17 cellular contexts compared by ENCODE assay signal in genomic region chr20:32544893-32545840, GRCh38. TPM values are rescaled to one million over a fixed set of nuclear protein-coding genes. Genes with fewer than 3 reads are reported as not detected.
DNase-seq lines count a peak whose midpoint lies in the region; ATAC-seq and TF ChIP-seq lines count a peak whose summit lies in the region.
"Had no signal": no experiment of that assay in that cellular context is flagged by ENCODE, and none has a peak within 500 bp of the region (broad histone marks: within the 10 kb centered on the region; RNA-seq: fewer than 3 reads in every experiment).

No MANE protein-coding gene starts in this region.

- H3K4me1 Mint-ChIP-seq in activated T-cell treated with anti-CD3 and anti-CD28 coated beads, Interleukin-2, amount 50 U/mL, for 24 hours (ENCODE audit: low read depth) = peaks cover 79% of the 10 kb centered on the region
- peaks cover 69% of the 10 kb centered on the region for H3K4me1 Mint-ChIP-seq in central memory CD8-positive, alpha-beta T cell
- H3K4me1 Mint-ChIP-seq in neural progenitor cell = peaks cover 40% of the 10 kb centered on the region

- H3K36me3 Mint-ChIP-seq in activated T-cell treated with anti-CD3 and anti-CD28 coated beads, Interleukin-2, amount 50 U/mL, for 24 hours (ENCODE audit: low read depth) = peaks cover 2% of the 10 kb centered on the region
- H3K36me3 Mint-ChIP-seq in central memory CD8-positive, alpha-beta T cell (ENCODE audit: insufficient read depth) = peaks cover 5% of the 10 kb centered on the region
- no peaks in the 10 kb centered on the region for H3K36me3 Mint-ChIP-seq in neural progenitor cell

- H3K4me1 ChIP-seq in neural progenitor cell (peaks cover 25% of the 10 kb centered on the region), suprapubic skin (peaks cover 1% of the 10 kb centered on the region)

- DNase-seq in activated T-cell treated with anti-CD3 and anti-CD28 coated beads, Interleukin-2, amount 50 U/mL, for 24 hours = no peak
- no peak for DNase-seq in activated T-cell treated with anti-CD3 and anti-CD28 coated beads for 4 hours
- DNase-seq in M059J (ENCODE audit: low read depth) = peak; percentile 67
- DNase-seq in central memory CD8-positive, alpha-beta T cell (ENCODE audit: low spot score in 2 of 2) = no peak
- DNase-seq in neural progenitor cell (ENCODE audit: low spot score) = no peak
- DNase-seq in NCI-H1105 treated with DMSO at 0.1 percent for 48 hours (lab: John Stamatoyannopoulos, UW) = no peak
- no peak for DNase-seq in suprapubic skin (ENCODE audit: low spot score in 2 of 2)
- DNase-seq: activated CD4-positive, alpha-beta T cell treated with anti-CD3 and anti-CD28 coated beads for 4 hours; activated effector memory CD4-positive, alpha-beta T cell treated with Interleukin-2 at 50 U/mL for 16 hours; Caco-2; heart right ventricle; left colon; NCI-H1048; SHP77; testis had no signal

- no peak for ATAC-seq in central memory CD8-positive, alpha-beta T cell (replicated peaks; ENCODE audit: extremely low read depth, poor library complexity, severe bottlenecking)
- ATAC-seq in GM21723 (IDR thresholded peaks at IDR 0.05; ENCODE audit: unreplicated experiment) = no peak
- ATAC-seq: heart right ventricle, left colon had no signal

- H3K9me3 ChIP-seq in neural progenitor cell (ENCODE audit: low read depth) (no peaks in the 10 kb centered on the region), suprapubic skin (peaks cover 4% of the 10 kb centered on the region)
- H3K9me3 ChIP-seq: Caco-2, testis had no signal

- no peaks in the 10 kb centered on the region for H3K79me2 ChIP-seq in neural progenitor cell (ENCODE audit: low read depth)

- H4K20me1 ChIP-seq in neural progenitor cell (ENCODE audit: low read depth) = peaks cover 9% of the 10 kb centered on the region

- no peak overlapping the region for H3K4me3 ChIP-seq in neural progenitor cell
- no peak overlapping the region for H3K4me3 ChIP-seq in suprapubic skin
- H3K4me3 ChIP-seq: heart right ventricle, testis had no signal

- no peak for TF ChIP-seq POLR2A in suprapubic skin (IDR thresholded peaks at IDR 0.05)

- no peak overlapping the region for H2AFZ ChIP-seq in neural progenitor cell (replicated peaks)

- TF ChIP-seq CTCF in neural progenitor cell (IDR thresholded peaks at IDR 0.05) (no peak), suprapubic skin (IDR thresholded peaks at IDR 0.05) (no peak)

- H3K9ac ChIP-seq in neural progenitor cell = no peak overlapping the region

- H3K4me2 ChIP-seq in neural progenitor cell = no peak overlapping the region

- no peak for TF ChIP-seq EP300 in suprapubic skin (IDR thresholded peaks at IDR 0.05)

- H3F3A ChIP-seq in neural progenitor cell (ENCODE audit: low read depth) = peaks cover under 1% of the 10 kb centered on the region

- H3K27ac ChIP-seq in neural progenitor cell = no peak overlapping the region
- no peak overlapping the region for H3K27ac ChIP-seq in suprapubic skin
- H3K27ac ChIP-seq: heart right ventricle, testis had no signal

- 76% methylated on average over 13 of the region's 13 CpGs for WGBS in suprapubic skin

- peak overlapping the region; percentile 82 for H3K27ac Mint-ChIP-seq in activated T-cell treated with anti-CD3 and anti-CD28 coated beads, Interleukin-2, amount 50 U/mL, for 24 hours
- peak overlapping the region; percentile 92 for H3K27ac Mint-ChIP-seq in central memory CD8-positive, alpha-beta T cell (ENCODE audit: low read depth)
- H3K27ac Mint-ChIP-seq in neural progenitor cell = peak overlapping the region; percentile 46
- H3K27ac Mint-ChIP-seq: T-helper 2 cell treated with Interferon-gamma antibody and Interleukin-4, amounts not matched to agents 5 μg/mL and 100 μg/mL, for 36 hours had no signal

- H3K36me3 ChIP-seq in neural progenitor cell (no peaks in the 10 kb centered on the region), suprapubic skin (no peaks in the 10 kb centered on the region)
- H3K36me3 ChIP-seq: heart right ventricle had no signal

- no peak overlapping the region for H3K4me3 Mint-ChIP-seq in activated T-cell treated with anti-CD3 and anti-CD28 coated beads, Interleukin-2, amount 50 U/mL, for 24 hours
- H3K4me3 Mint-ChIP-seq in central memory CD8-positive, alpha-beta T cell = no peak overlapping the region
- no peak overlapping the region for H3K4me3 Mint-ChIP-seq in neural progenitor cell
- H3K4me3 Mint-ChIP-seq: T-helper 2 cell treated with Interferon-gamma antibody and Interleukin-4, amounts not matched to agents 5 μg/mL and 100 μg/mL, for 36 hours had no signal

- H3K9me3 Mint-ChIP-seq in activated T-cell treated with anti-CD3 and anti-CD28 coated beads, Interleukin-2, amount 50 U/mL, for 24 hours = no peaks in the 10 kb centered on the region
- no peaks in the 10 kb centered on the region for H3K9me3 Mint-ChIP-seq in central memory CD8-positive, alpha-beta T cell
- peaks cover 11% of the 10 kb centered on the region for H3K9me3 Mint-ChIP-seq in neural progenitor cell
- H3K9me3 Mint-ChIP-seq: T-helper 2 cell treated with Interferon-gamma antibody and Interleukin-4, amounts not matched to agents 5 μg/mL and 100 μg/mL, for 36 hours had no signal

- H3K27me3 ChIP-seq in neural progenitor cell = no peaks in the 10 kb centered on the region
- H3K27me3 ChIP-seq in suprapubic skin = peaks cover 3% of the 10 kb centered on the region
- H3K27me3 ChIP-seq: testis had no signal

- no peaks in the 10 kb centered on the region for H3K27me3 Mint-ChIP-seq in activated T-cell treated with anti-CD3 and anti-CD28 coated beads, Interleukin-2, amount 50 U/mL, for 24 hours
- no peaks in the 10 kb centered on the region for H3K27me3 Mint-ChIP-seq in central memory CD8-positive, alpha-beta T cell
- peaks cover 16% of the 10 kb centered on the region for H3K27me3 Mint-ChIP-seq in neural progenitor cell (ENCODE audit: insufficient read depth, low read depth)

RNA-seq across cellular contexts. Expression of gene NOL4L, which starts 40.0 kb away (rescaled TPM):
- total RNA-seq in M059J (2014; rRNA removed; shearing (Covaris generic)) = 10.3 and 14.2 TPM in 2 replicates
- total RNA-seq in neural progenitor cell (ENCODE audit: low replicate concordance) (11.9 and 25.6 TPM in 2 replicates), suprapubic skin (10 to 100 TPM in 1 of 4 donors, 1 to 10 TPM in 3; 2.6 to 12.8 (median 6.4) TPM)
